Comparison of ENCODE assay signal across 1 cellular context in genomic region chr6:45617441-45617840, GRCh38.
TF ChIP-seq lines count a peak whose summit lies in the region.

No MANE protein-coding gene starts in this region.

TF ChIP-seq in GM23338, 12 proteins besides CTCF, POLR2A, EP300 and RAD21 (continued from another document):
- no peak for TF ChIP-seq ZNF462 (CRISPR knock-in tag; IDR thresholded peaks at IDR 0.05)
- TF ChIP-seq ETS1 (IDR thresholded peaks at IDR 0.05), result no peak
- TF ChIP-seq ZNF114 (CRISPR knock-in tag; IDR thresholded peaks at IDR 0.05), result no peak
